20 cellular contexts compared by ENCODE assay signal in the genomic region with DNA sequence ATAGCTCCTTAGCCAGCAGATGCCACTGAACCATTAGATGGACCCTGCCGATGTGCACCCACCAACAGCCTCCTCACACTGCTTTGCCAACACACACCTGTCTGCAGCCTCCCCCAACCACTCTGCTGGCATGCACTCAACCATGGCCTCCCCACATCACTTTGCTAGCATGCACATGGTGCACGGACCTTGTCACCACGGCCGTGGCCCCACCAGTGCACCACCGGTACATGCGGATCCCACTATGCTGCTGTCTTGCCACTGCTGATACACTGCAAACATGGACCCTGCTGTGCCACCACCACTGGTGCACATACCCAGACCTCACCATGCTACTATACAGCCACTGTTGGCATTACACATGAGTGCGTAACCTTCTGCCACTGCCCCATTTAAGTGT.
DNase-seq lines count a peak whose midpoint lies in the region; ATAC-seq, FAIRE-seq and TF ChIP-seq lines count a peak whose summit lies in the region.
"Had no signal": no experiment of that assay in that cellular context is flagged by ENCODE, and none has a peak within 500 bp of the region (broad histone marks: within the 10 kb centered on the region; RNA-seq: fewer than 3 reads in every experiment).

No MANE protein-coding gene starts in this region.

- DNase-seq in bronchial epithelial cell (ENCODE audit: low read depth) (no peak), kidney (peak; percentile 45), trophoblast cell (no peak), aorta (no peak), neural progenitor cell (ENCODE audit: low spot score) (no peak), NCI-H2029 (lab: John Stamatoyannopoulos, UW) (no peak)
- DNase-seq in CD8-positive, alpha-beta memory T cell, result no peak
- DNase-seq: ACHN; BE2C; C1 segment of cervical spinal cord; Caco-2; CD4-positive, CD25-positive, alpha-beta regulatory T cell; GF-D8; GOT3; H7; HFFc6 had no signal

- H2BK12ac ChIP-seq in trophoblast cell (ENCODE audit: low read length), result no peak overlapping the region

- H2AFZ ChIP-seq in trophoblast cell (ENCODE audit: insufficient read depth, low read length, poor library complexity) (no peak overlapping the region), neural progenitor cell (replicated peaks) (no peak overlapping the region)

- H3F3A ChIP-seq in neural progenitor cell (ENCODE audit: low read depth), result no peaks in the 10 kb centered on the region

- FAIRE-seq in bronchial epithelial cell (lab: Jason Lieb, UNC), result peak; percentile 81
- no peak for FAIRE-seq in kidney (lab: Jason Lieb, UNC)
- FAIRE-seq: A204.1, D721Med had no signal

- H4K20me1 ChIP-seq in neural progenitor cell (ENCODE audit: low read depth), result no peaks in the 10 kb centered on the region

- no peak overlapping the region for H3K4me2 ChIP-seq in trophoblast cell (ENCODE audit: low read length)
- H3K4me2 ChIP-seq in neural progenitor cell, result no peak overlapping the region

- no peak overlapping the region for H2BK5ac ChIP-seq in trophoblast cell (ENCODE audit: low read depth, low read length, poor library complexity)

- no peak overlapping the region for H2BK120ac ChIP-seq in trophoblast cell (ENCODE audit: insufficient read depth, low read length, poor library complexity)

- H3K4me3 Mint-ChIP-seq in CD8-positive, alpha-beta memory T cell, result no peak overlapping the region
- no peak overlapping the region for H3K4me3 Mint-ChIP-seq in neural progenitor cell
- H3K4me3 Mint-ChIP-seq: CD4-positive, CD25-positive, alpha-beta regulatory T cell; HFFc6 had no signal

- no peak overlapping the region for H3K14ac ChIP-seq in trophoblast cell (ENCODE audit: low read length)

- H3K9ac ChIP-seq in kidney (ENCODE audit: low read length in 2 of 2) (no peak overlapping the region), trophoblast cell (ENCODE audit: low read length) (no peak overlapping the region), neural progenitor cell (no peak overlapping the region)

- H3K36me3 ChIP-seq in bronchial epithelial cell (ENCODE audit: control insufficient read depth, insufficient read depth, low read length) (no peaks in the 10 kb centered on the region), kidney (ENCODE audit: control insufficient read depth in 1 of 2, insufficient read depth in 2 of 2, low read length in 2 of 2) (no peaks in the 10 kb centered on the region), trophoblast cell (ENCODE audit: control insufficient read depth in 1 of 2, insufficient read depth in 2 of 2, low read length in 2 of 2) (no peaks in the 10 kb centered on the region), aorta (ENCODE audit: control insufficient read depth in 1 of 2, insufficient read depth in 2 of 2, low read length in 1 of 2) (no peaks in the 10 kb centered on the region), neural progenitor cell (no peaks in the 10 kb centered on the region)
- no peaks in the 10 kb centered on the region for H3K36me3 ChIP-seq in CD8-positive, alpha-beta memory T cell (ENCODE audit: insufficient read depth, low read length)
- H3K36me3 ChIP-seq: BE2C had no signal

- intact Hi-C loops in kidney (cut with DNase I) (no loop called here), aorta (cut with DNase I) (no loop called here)

- peaks cover 13 to 26% of the 10 kb centered on the region in 2 donors for H3K27me3 Mint-ChIP-seq in CD8-positive, alpha-beta memory T cell
- H3K27me3 Mint-ChIP-seq in neural progenitor cell (ENCODE audit: insufficient read depth, low read depth), result no peaks in the 10 kb centered on the region

- H3K9me3 ChIP-seq in kidney (ENCODE audit: control insufficient read depth in 1 of 2, low read length in 2 of 2), result no peaks in the 10 kb centered on the region
- peaks cover 6% of the 10 kb centered on the region for H3K9me3 ChIP-seq in trophoblast cell (ENCODE audit: insufficient read depth, low read depth, low read length)
- H3K9me3 ChIP-seq in aorta (ENCODE audit: control insufficient read depth, low read length), result no peaks in the 10 kb centered on the region
- no peaks in the 10 kb centered on the region for H3K9me3 ChIP-seq in CD8-positive, alpha-beta memory T cell (ENCODE audit: low read length)
- no peaks in the 10 kb centered on the region for H3K9me3 ChIP-seq in neural progenitor cell (ENCODE audit: low read depth)
- H3K9me3 ChIP-seq: BE2C, Caco-2 had no signal

- H3K79me2 ChIP-seq in trophoblast cell (ENCODE audit: control insufficient read depth, insufficient read depth, low read length, poor library complexity) (no peaks in the 10 kb centered on the region), neural progenitor cell (ENCODE audit: low read depth) (no peaks in the 10 kb centered on the region)

- no peaks in the 10 kb centered on the region for H3K4me1 Mint-ChIP-seq in CD8-positive, alpha-beta memory T cell
- no peaks in the 10 kb centered on the region for H3K4me1 Mint-ChIP-seq in neural progenitor cell
- H3K4me1 Mint-ChIP-seq: CD4-positive, CD25-positive, alpha-beta regulatory T cell had no signal

- H3K36me3 Mint-ChIP-seq in CD8-positive, alpha-beta memory T cell, result no peaks in the 10 kb centered on the region
- peaks cover 22% of the 10 kb centered on the region for H3K36me3 Mint-ChIP-seq in neural progenitor cell
- H3K36me3 Mint-ChIP-seq: CD4-positive, CD25-positive, alpha-beta regulatory T cell had no signal

- WGBS in trophoblast cell (ENCODE audit: extremely low coverage, insufficient coverage, insufficient read length), result no CpG with 5 or more reads among the region's 7 CpGs
- 96 to 97% methylated on average over 7 of the region's 7 CpGs for WGBS in aorta, 2 donors

- H2AK5ac ChIP-seq in trophoblast cell (ENCODE audit: low read length), result no peak overlapping the region

- H3K27me3 ChIP-seq in bronchial epithelial cell (ENCODE audit: control insufficient read depth, insufficient read depth, low read length), result no peaks in the 10 kb centered on the region
- no peaks in the 10 kb centered on the region for H3K27me3 ChIP-seq in trophoblast cell (ENCODE audit: insufficient read depth, low read length)
- no peaks in the 10 kb centered on the region for H3K27me3 ChIP-seq in aorta (ENCODE audit: control insufficient read depth in 1 of 2, insufficient read depth in 2 of 2, low read length in 1 of 2)
- H3K27me3 ChIP-seq in CD8-positive, alpha-beta memory T cell (ENCODE audit: insufficient read depth, low read length, poor library complexity, severe bottlenecking), result no peaks in the 10 kb centered on the region
- no peaks in the 10 kb centered on the region for H3K27me3 ChIP-seq in neural progenitor cell
- H3K27me3 ChIP-seq: BE2C had no signal

- H3K18ac ChIP-seq in trophoblast cell (ENCODE audit: low read length), result no peak overlapping the region

- peak overlapping the region; percentile 61 for H3K23ac ChIP-seq in trophoblast cell (ENCODE audit: low read length)

- H3K79me1 ChIP-seq in trophoblast cell (ENCODE audit: low read length), result no peaks in the 10 kb centered on the region

- H3K4me3 ChIP-seq in bronchial epithelial cell (ENCODE audit: low read depth, low read length) (no peak overlapping the region), kidney (ENCODE audit: low read length in 2 of 2) (no peak overlapping the region), trophoblast cell (ENCODE audit: low read depth, low read length) (peak overlapping the region; percentile 61), aorta (ENCODE audit: low read length in 2 of 2) (no peak overlapping the region), neural progenitor cell (no peak overlapping the region)
- no peak overlapping the region for H3K4me3 ChIP-seq in CD8-positive, alpha-beta memory T cell (ENCODE audit: low read length)

- ATAC-seq in aorta (ENCODE audit: low FRiP score), result peak; percentile 36
- ATAC-seq: HCT116 had no signal

- CTCF ChIA-PET in CD8-positive, alpha-beta memory T cell (lab: Charles Lee), result no interaction called here

- H3K4ac ChIP-seq in trophoblast cell (ENCODE audit: low read depth, low read length), result no peak overlapping the region

- no peak overlapping the region for H3K27ac ChIP-seq in kidney (ENCODE audit: low read depth in 2 of 2, low read length in 2 of 2)
- no peak overlapping the region for H3K27ac ChIP-seq in trophoblast cell (ENCODE audit: low read depth, low read length)
- no peak overlapping the region for H3K27ac ChIP-seq in aorta (ENCODE audit: low read depth in 1 of 2, low read length in 2 of 2)
- H3K27ac ChIP-seq in CD8-positive, alpha-beta memory T cell (ENCODE audit: low read depth, low read length), result no peak overlapping the region
- H3K27ac ChIP-seq in neural progenitor cell, result no peak overlapping the region
- H3K27ac ChIP-seq: HL-60 had no signal

- H4K12ac ChIP-seq in trophoblast cell (ENCODE audit: low read depth, low read length), result no peak overlapping the region

- no peak overlapping the region for H3K27ac Mint-ChIP-seq in CD8-positive, alpha-beta memory T cell
- no peak overlapping the region for H3K27ac Mint-ChIP-seq in neural progenitor cell
- H3K27ac Mint-ChIP-seq: CD4-positive, CD25-positive, alpha-beta regulatory T cell; HFFc6 had no signal

- H3K9me3 Mint-ChIP-seq in CD8-positive, alpha-beta memory T cell, result peaks cover 0 to 6% (median 0%) of the 10 kb centered on the region in 5 donors
- peaks cover 5% of the 10 kb centered on the region for H3K9me3 Mint-ChIP-seq in neural progenitor cell

- H4K8ac ChIP-seq in trophoblast cell (ENCODE audit: low read depth, low read length), result no peak overlapping the region

- no peak for TF ChIP-seq CTCF in bronchial epithelial cell (IDR thresholded peaks at IDR 0.05; ENCODE audit: insufficient read depth, low read length, severe bottlenecking)
- no peak for TF ChIP-seq CTCF in kidney (IDR thresholded peaks at IDR 0.05; ENCODE audit: borderline replicate concordance, extremely low read depth, insufficient read depth)
- TF ChIP-seq CTCF in neural progenitor cell (IDR thresholded peaks at IDR 0.05), result no peak

- no peak overlapping the region for H4K91ac ChIP-seq in trophoblast cell (ENCODE audit: low read depth, low read length)

- H3K4me1 ChIP-seq in kidney (ENCODE audit: control insufficient read depth in 1 of 2, insufficient read depth in 1 of 2, low read depth in 1 of 2, low read length in 2 of 2) (no peaks in the 10 kb centered on the region), trophoblast cell (ENCODE audit: control insufficient read depth in 1 of 2, insufficient read depth in 2 of 2, low read length in 2 of 2) (no peaks in the 10 kb centered on the region), aorta (ENCODE audit: control insufficient read depth in 1 of 2, insufficient read depth in 2 of 2, low read length in 2 of 2) (no peaks in the 10 kb centered on the region), neural progenitor cell (no peaks in the 10 kb centered on the region)
- no peaks in the 10 kb centered on the region for H3K4me1 ChIP-seq in CD8-positive, alpha-beta memory T cell (ENCODE audit: insufficient read depth, low read length)
- H3K4me1 ChIP-seq: BE2C, Caco-2 had no signal

- POLR2A ChIA-PET in CD8-positive, alpha-beta memory T cell (lab: Charles Lee), result no interaction called here
